In the genomic region with DNA sequence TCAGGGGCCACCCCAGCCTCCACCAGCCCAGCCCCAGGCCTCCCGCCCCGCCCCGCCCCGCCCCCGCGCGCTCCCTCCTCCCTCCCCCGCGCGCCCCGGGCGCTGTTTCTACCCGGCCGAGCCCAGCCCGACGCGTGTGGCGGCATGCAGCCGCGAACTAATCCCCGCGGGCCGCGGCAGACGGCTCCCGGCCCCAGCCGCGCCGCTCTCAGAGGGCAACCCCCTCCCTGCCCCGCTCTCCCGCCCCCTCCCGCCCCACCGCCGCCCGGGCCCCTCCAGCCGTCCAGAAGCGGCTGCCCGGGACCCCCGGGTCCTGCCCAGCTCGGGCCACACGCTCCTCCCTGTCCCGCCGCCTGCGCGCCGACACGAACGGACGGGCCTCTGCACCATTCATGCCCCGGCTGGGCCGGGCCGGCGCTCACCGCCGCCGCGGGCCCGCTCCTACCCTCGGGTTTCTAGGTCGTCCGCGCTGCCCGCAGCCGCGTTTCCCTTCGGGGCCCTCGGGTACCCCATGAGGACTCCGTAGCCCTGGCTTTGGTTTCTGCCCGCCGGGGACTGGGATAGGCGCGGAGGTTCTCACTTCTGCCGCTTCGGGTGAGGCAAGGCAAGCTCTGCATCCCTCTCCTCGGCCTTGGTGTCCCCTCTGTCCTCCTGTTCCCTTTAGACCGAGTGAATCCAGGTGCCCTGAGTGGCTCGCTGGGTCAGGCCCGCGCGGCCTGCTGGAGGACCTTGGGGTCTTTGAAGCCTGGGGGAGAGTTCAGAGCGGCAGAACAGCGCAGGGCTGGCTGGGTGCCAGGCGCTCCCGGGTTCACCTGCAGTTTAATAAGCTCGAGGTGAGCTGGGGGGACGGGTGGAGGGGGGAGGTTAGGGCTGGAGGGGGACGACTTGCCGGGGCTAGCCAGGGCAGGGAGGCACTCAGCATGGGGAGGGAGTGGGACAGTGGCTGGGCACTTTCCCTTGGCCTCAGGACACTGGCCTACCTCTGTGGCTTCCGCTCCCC, we compare ENCODE assay signal across 8 cellular contexts. TPM values are rescaled to one million over a fixed set of nuclear protein-coding genes. Genes with fewer than 3 reads are reported as not detected.
A peak's percentile ranks its signal among the peaks of the same experiment; 100 is the strongest.
DNase-seq lines count a peak whose midpoint lies in the region; ATAC-seq and TF ChIP-seq lines count a peak whose summit lies in the region.

No MANE protein-coding gene starts in this region.

- peak overlapping the region; percentile 61 for H3K4me3 Mint-ChIP-seq in activated CD8-positive, alpha-beta T cell treated with anti-CD3 and anti-CD28 coated beads for 36 hours
- no peak overlapping the region for H3K4me3 Mint-ChIP-seq in activated CD8-positive, alpha-beta T cell treated with anti-CD3 and anti-CD28 coated beads, Interleukin-2, amount 10 ng/mL, durations not matched to agents 7 days and 5 days
- H3K4me3 Mint-ChIP-seq in activated T-cell treated with anti-CD3 and anti-CD28 coated beads, Interleukin-2, amount 50 U/mL, for 4 hours: peak overlapping the region; percentile 42

- peaks cover 12% of the 10 kb centered on the region for H3K27me3 Mint-ChIP-seq in activated CD8-positive, alpha-beta T cell treated with anti-CD3 and anti-CD28 coated beads for 36 hours
- peaks cover 62% of the 10 kb centered on the region for H3K27me3 Mint-ChIP-seq in activated CD8-positive, alpha-beta T cell treated with anti-CD3 and anti-CD28 coated beads, Interleukin-2, amount 10 ng/mL, durations not matched to agents 7 days and 5 days (ENCODE audit: low read depth)
- peaks cover 2% of the 10 kb centered on the region for H3K27me3 Mint-ChIP-seq in activated T-cell treated with anti-CD3 and anti-CD28 coated beads, Interleukin-2, amount 50 U/mL, for 4 hours (ENCODE audit: low read depth)

- POLR2A ChIA-PET in activated CD8-positive, alpha-beta T cell treated with anti-CD3 and anti-CD28 coated beads for 36 hours (lab: Charles Lee): interaction anchor here (0.5 to 16.8 kb wide), 4 partner anchors 10 to 600 kb away, joined by 3 to 284 read pairs (median 6); no protein-coding TSS in a partner anchor
- POLR2A ChIA-PET in activated CD8-positive, alpha-beta T cell treated with anti-CD3 and anti-CD28 coated beads, Interleukin-2, amount 10 ng/mL, durations not matched to agents 7 days and 5 days (lab: Charles Lee): interaction anchor here (0.8 to 2.9 kb wide), 3 partner anchors 10 to 14 kb away, joined by 3 to 14 read pairs (median 10); no protein-coding TSS in a partner anchor

- TF ChIP-seq CTCF in activated CD8-positive, alpha-beta T cell treated with anti-CD3 and anti-CD28 coated beads for 36 hours (IDR thresholded peaks at IDR 0.05): no peak
- no peak for TF ChIP-seq CTCF in tibial artery (IDR thresholded peaks at IDR 0.05)

- intact Hi-C loops in activated CD8-positive, alpha-beta T cell treated with anti-CD3 and anti-CD28 coated beads for 36 hours (cut with micrococcal nuclease): no loop called here
- intact Hi-C loops in tibial artery (cut with DNase I; ENCODE audit: low total_unique reads): no loop called here

- CTCF ChIA-PET in activated CD8-positive, alpha-beta T cell treated with anti-CD3 and anti-CD28 coated beads for 36 hours (lab: Charles Lee): interaction anchor here (1.7 to 23.0 kb wide), 3 partner anchors 5 to 31 kb away, joined by 7 to 1101 read pairs (median 1101); a partner anchor contains a TSS
- CTCF ChIA-PET in activated CD8-positive, alpha-beta T cell treated with anti-CD3 and anti-CD28 coated beads, Interleukin-2, amount 10 ng/mL, durations not matched to agents 7 days and 5 days (lab: Charles Lee): interaction anchor here (0.9 to 22.4 kb wide), 3 partner anchors 7 to 36 kb away, joined by 3 to 930 read pairs (median 117); no protein-coding TSS in a partner anchor

- no peak for ATAC-seq in activated CD8-positive, alpha-beta T cell treated with anti-CD3 and anti-CD28 coated beads for 36 hours
- ATAC-seq in activated CD8-positive, alpha-beta T cell treated with anti-CD3 and anti-CD28 coated beads, Interleukin-2, amount 10 ng/mL, durations not matched to agents 7 days and 5 days: no peak
- peak; percentile 29 to 32 for ATAC-seq in activated T-cell treated with anti-CD3 and anti-CD28 coated beads, Interleukin-2, amount 50 U/mL, for 4 hours
- ATAC-seq in GM19395 (IDR thresholded peaks at IDR 0.05; ENCODE audit: unreplicated experiment) (no peak), GM21786 (IDR thresholded peaks at IDR 0.05; ENCODE audit: unreplicated experiment) (no peak)

- H3K27me3 ChIP-seq in tibial artery: peaks cover 7 to 63% of the 10 kb centered on the region in 2 donors

- H3K9me3 ChIP-seq in tibial artery: no peaks in the 10 kb centered on the region

- DNase-seq in activated CD8-positive, alpha-beta T cell treated with anti-CD3 and anti-CD28 coated beads for 36 hours: peak; percentile 30
- DNase-seq in activated CD8-positive, alpha-beta T cell treated with anti-CD3 and anti-CD28 coated beads, Interleukin-2, amount 10 ng/mL, durations not matched to agents 7 days and 5 days: no peak
- DNase-seq in activated T-cell treated with anti-CD3 and anti-CD28 coated beads, Interleukin-2, amount 50 U/mL, for 4 hours: peak; percentile 46
- DNase-seq in iPS-NIHi11 (ENCODE audit: low spot score) (peak; percentile 57), tibial artery (no peak), NCI-H146 treated with DMSO at 0.1 percent for 48 hours (lab: John Stamatoyannopoulos, UW; ENCODE audit: unreplicated experiment) (no peak)

- H3K27ac Mint-ChIP-seq in activated CD8-positive, alpha-beta T cell treated with anti-CD3 and anti-CD28 coated beads for 36 hours: peak overlapping the region; percentile 47
- no peak overlapping the region for H3K27ac Mint-ChIP-seq in activated CD8-positive, alpha-beta T cell treated with anti-CD3 and anti-CD28 coated beads, Interleukin-2, amount 10 ng/mL, durations not matched to agents 7 days and 5 days

- peaks cover 0 to 39% (median 22%) of the 10 kb centered on the region in 4 donors for H3K4me1 ChIP-seq in tibial artery

- H3K4me1 Mint-ChIP-seq in activated CD8-positive, alpha-beta T cell treated with anti-CD3 and anti-CD28 coated beads for 36 hours (ENCODE audit: low read depth): peaks cover 51% of the 10 kb centered on the region
- H3K4me1 Mint-ChIP-seq in activated CD8-positive, alpha-beta T cell treated with anti-CD3 and anti-CD28 coated beads, Interleukin-2, amount 10 ng/mL, durations not matched to agents 7 days and 5 days (ENCODE audit: low read depth): peaks cover 18% of the 10 kb centered on the region
- H3K4me1 Mint-ChIP-seq in activated T-cell treated with anti-CD3 and anti-CD28 coated beads, Interleukin-2, amount 50 U/mL, for 4 hours (ENCODE audit: low read depth): peaks cover 53% of the 10 kb centered on the region

- no peaks in the 10 kb centered on the region for H3K36me3 ChIP-seq in tibial artery

- peak overlapping the region; percentile 35 to 56 for H3K4me3 ChIP-seq in tibial artery

- peaks cover 15% of the 10 kb centered on the region for H3K36me3 Mint-ChIP-seq in activated CD8-positive, alpha-beta T cell treated with anti-CD3 and anti-CD28 coated beads for 36 hours (ENCODE audit: low read depth)
- no peaks in the 10 kb centered on the region for H3K36me3 Mint-ChIP-seq in activated CD8-positive, alpha-beta T cell treated with anti-CD3 and anti-CD28 coated beads, Interleukin-2, amount 10 ng/mL, durations not matched to agents 7 days and 5 days (ENCODE audit: low read depth)
- H3K36me3 Mint-ChIP-seq in activated T-cell treated with anti-CD3 and anti-CD28 coated beads, Interleukin-2, amount 50 U/mL, for 4 hours (ENCODE audit: insufficient read depth): no peaks in the 10 kb centered on the region

- no peaks in the 10 kb centered on the region for H3K9me3 Mint-ChIP-seq in activated CD8-positive, alpha-beta T cell treated with anti-CD3 and anti-CD28 coated beads for 36 hours
- no peaks in the 10 kb centered on the region for H3K9me3 Mint-ChIP-seq in activated CD8-positive, alpha-beta T cell treated with anti-CD3 and anti-CD28 coated beads, Interleukin-2, amount 10 ng/mL, durations not matched to agents 7 days and 5 days (ENCODE audit: insufficient read depth)
- no peaks in the 10 kb centered on the region for H3K9me3 Mint-ChIP-seq in activated T-cell treated with anti-CD3 and anti-CD28 coated beads, Interleukin-2, amount 50 U/mL, for 4 hours

- H3K27ac ChIP-seq in tibial artery: no peak overlapping the region

RNA-seq across cellular contexts. Expression of a gene that starts 3.1 kb away (rescaled TPM):
- total RNA-seq in activated CD8-positive, alpha-beta T cell treated with anti-CD3 and anti-CD28 coated beads for 36 hours: 10 to 100 TPM; 27.9 to 29.2 TPM
- not detected for total RNA-seq in activated CD8-positive, alpha-beta T cell treated with anti-CD3 and anti-CD28 coated beads, Interleukin-2, amount 10 ng/mL, durations not matched to agents 7 days and 5 days
- 1 to 10 TPM; 1.4 to 2.7 (median 2.3) TPM for total RNA-seq in activated T-cell treated with anti-CD3 and anti-CD28 coated beads, Interleukin-2, amount 50 U/mL, for 4 hours

RNA-seq across cellular contexts. Expression of a gene that starts 24.2 kb away (rescaled TPM):
- under 1 TPM; 0.25 to 0.34 TPM for total RNA-seq in activated CD8-positive, alpha-beta T cell treated with anti-CD3 and anti-CD28 coated beads for 36 hours
- not detected for total RNA-seq in activated CD8-positive, alpha-beta T cell treated with anti-CD3 and anti-CD28 coated beads, Interleukin-2, amount 10 ng/mL, durations not matched to agents 7 days and 5 days
- under 1 TPM in 1 of 3 donors, not detected in 2; 0.11 TPM for total RNA-seq in activated T-cell treated with anti-CD3 and anti-CD28 coated beads, Interleukin-2, amount 50 U/mL, for 4 hours

RNA-seq across cellular contexts. Expression of a gene that starts 52.2 kb away (rescaled TPM):
- total RNA-seq in activated CD8-positive, alpha-beta T cell treated with anti-CD3 and anti-CD28 coated beads for 36 hours: not detected
- total RNA-seq in activated CD8-positive, alpha-beta T cell treated with anti-CD3 and anti-CD28 coated beads, Interleukin-2, amount 10 ng/mL, durations not matched to agents 7 days and 5 days: not detected
- not detected for total RNA-seq in activated T-cell treated with anti-CD3 and anti-CD28 coated beads, Interleukin-2, amount 50 U/mL, for 4 hours

Comparison
In these comparisons a context has a peak if more than half of its experiments do, and no peak if none do; other contexts are left out.
1. DNase-seq: peak in activated CD8-positive, alpha-beta T cell treated with anti-CD3 and anti-CD28 coated beads for 36 hours (single experiment), activated T-cell treated with anti-CD3 and anti-CD28 coated beads, Interleukin-2, amount 50 U/mL, for 4 hours (single experiment) and iPS-NIHi11 (single experiment); none in activated CD8-positive, alpha-beta T cell treated with anti-CD3 and anti-CD28 coated beads, Interleukin-2, amount 10 ng/mL, durations not matched to agents 7 days and 5 days (single experiment), tibial artery (0 of 2) and NCI-H146 treated with DMSO at 0.1 percent for 48 hours (single experiment).
2. RNA of a gene that starts 3.1 kb away (total RNA-seq): 27.9 to 29.2 TPM in activated CD8-positive, alpha-beta T cell treated with anti-CD3 and anti-CD28 coated beads for 36 hours; 1.4 to 2.7 TPM in activated T-cell treated with anti-CD3 and anti-CD28 coated beads, Interleukin-2, amount 50 U/mL, for 4 hours and not detected in activated CD8-positive, alpha-beta T cell treated with anti-CD3 and anti-CD28 coated beads, Interleukin-2, amount 10 ng/mL, durations not matched to agents 7 days and 5 days; every median in the first group is over 4 times any median in the second.
3. ATAC-seq: peak in activated T-cell treated with anti-CD3 and anti-CD28 coated beads, Interleukin-2, amount 50 U/mL, for 4 hours (2 of 2); none in activated CD8-positive, alpha-beta T cell treated with anti-CD3 and anti-CD28 coated beads for 36 hours (single experiment), activated CD8-positive, alpha-beta T cell treated with anti-CD3 and anti-CD28 coated beads, Interleukin-2, amount 10 ng/mL, durations not matched to agents 7 days and 5 days (single experiment), GM19395 (single experiment) and GM21786 (single experiment).